In genomic region chr20:17898548-17898994, GRCh38 we compare ENCODE assay signal across 8 cellular contexts.
DNase-seq lines count a peak whose midpoint lies in the region; ATAC-seq and TF ChIP-seq lines count a peak whose summit lies in the region.

No MANE protein-coding gene starts in this region.

- H3K27ac Mint-ChIP-seq in WTC11: no peak overlapping the region

- H3K4me3 Mint-ChIP-seq in WTC11: no peak overlapping the region

- POLR2A ChIA-PET in WTC11 (lab: Charles Lee): no interaction called here

- TF ChIP-seq CTCF in WTC11 (IDR thresholded peaks at IDR 0.05): peak; percentile 92

- H3K36me3 Mint-ChIP-seq in WTC11: no peaks in the 10 kb centered on the region

- H3K27ac ChIP-seq in caudate nucleus (ENCODE audit: low read depth, low read length): no peak overlapping the region

- H3K9me3 Mint-ChIP-seq in WTC11: no peaks in the 10 kb centered on the region

- peaks cover 37% of the 10 kb centered on the region for H3K4me1 Mint-ChIP-seq in WTC11

- peak; percentile 29; the same call in 1 of the 2 replicates for ATAC-seq in WTC11
- ATAC-seq in HG02938 (IDR thresholded peaks at IDR 0.05; ENCODE audit: unreplicated experiment): no peak

- CTCF ChIA-PET in WTC11 (lab: Charles Lee): interaction anchor here (0.6 to 2.5 kb wide), 14 partner anchors 13 to 393 kb away, joined by 3 to 31 read pairs (median 5); partner anchors contain the start of gene RRBP1

- DNase-seq in activated gamma-delta T cell treated with Interleukin-2 at 50 U/mL for 16 hours (peak; percentile 64), activated gamma-delta T cell (lab: John Stamatoyannopoulos, UW) (no peak), NCI-H1930 (lab: John Stamatoyannopoulos, UW) (peak; percentile 10 to 12), WTC11 (ENCODE audit: low spot score) (peak; percentile 72), caudate nucleus (lab: John Stamatoyannopoulos, UW) (peak in 38 of 61 donors; percentile 6 to 84 (median 29)), kidney tubule cell (ENCODE audit: low spot score) (peak; percentile 68)
- peak; percentile 48 to 66 for DNase-seq in stimulated activated CD4-positive, alpha-beta T cell treated with anti-CD3 and anti-CD28 coated beads, Interleukin-2, amount 100 ng/mL, for 48 hours

- no peaks in the 10 kb centered on the region; the same call in 1 of the 2 replicates for H3K27me3 Mint-ChIP-seq in WTC11 (ENCODE audit: low read depth)

TF ChIP-seq in WTC11, 78 proteins besides CTCF, POLR2A, EP300 and RAD21:
- no peak for TF ChIP-seq GRHL2 (CRISPR knock-in tag; IDR thresholded peaks at IDR 0.05; ENCODE audit: insufficient replicate concordance, severe bottlenecking)
- TF ChIP-seq GABPB1 (CRISPR knock-in tag; IDR thresholded peaks at IDR 0.05): peak; percentile 54; the same call in 1 of the 2 replicates
- no peak for TF ChIP-seq ZNF532 (CRISPR knock-in tag; IDR thresholded peaks at IDR 0.05; ENCODE audit: borderline replicate concordance)
TF ChIP-seq in WTC11: peak in this region for 1.
